In the genomic region with DNA sequence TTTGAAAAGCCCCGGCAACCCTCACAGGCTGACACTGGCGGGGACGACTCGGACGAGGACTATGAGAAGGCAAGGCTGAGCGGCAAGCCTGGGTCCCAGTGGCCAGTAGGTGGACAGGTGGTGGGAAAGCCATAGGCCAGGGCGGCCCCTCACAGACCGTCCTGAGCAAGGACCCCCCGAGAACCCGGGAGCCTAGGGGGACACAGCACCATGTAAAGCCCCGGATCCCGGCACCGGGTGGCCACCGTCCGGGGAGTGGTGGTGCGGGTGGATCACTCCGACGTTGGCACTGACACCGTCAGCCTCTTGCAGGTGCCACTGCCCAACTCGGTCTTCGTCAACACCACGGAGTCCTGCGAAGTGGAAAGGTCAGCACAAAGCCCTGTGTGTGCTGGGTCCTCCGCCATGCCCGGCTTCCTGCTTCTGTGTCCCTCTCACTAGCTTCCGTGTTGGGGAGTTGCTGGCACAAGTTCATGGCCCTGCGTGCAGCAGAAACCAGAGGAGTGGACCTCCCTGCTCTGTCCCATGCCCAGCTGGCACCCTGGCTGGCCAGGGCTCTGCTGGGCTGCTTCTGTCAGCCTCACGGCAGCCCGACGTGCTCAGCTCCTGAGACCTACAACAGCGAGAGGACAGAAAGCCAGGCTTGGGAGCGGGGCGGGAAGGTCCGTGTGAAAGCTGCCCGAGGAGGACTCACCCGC, we compare ENCODE assay signal across 13 cellular contexts. TPM values are rescaled to one million over a fixed set of nuclear protein-coding genes. Genes with fewer than 3 reads are reported as not detected.
DNase-seq lines count a peak whose midpoint lies in the region; ATAC-seq and TF ChIP-seq lines count a peak whose summit lies in the region.
"Had no signal": no experiment of that assay in that cellular context is flagged by ENCODE, and none has a peak within 500 bp of the region (broad histone marks: within the 10 kb centered on the region; RNA-seq: fewer than 3 reads in every experiment).

No MANE protein-coding gene starts in this region.

- H3K27me3 ChIP-seq in Karpas-422 (ENCODE audit: low read length) (no peaks in the 10 kb centered on the region), left lung (no peaks in the 10 kb centered on the region), spleen (replicated peaks in 1 of 7) (no peaks in the 10 kb centered on the region)
- H3K27me3 ChIP-seq: SJCRH30, testis had no signal

- H3K27ac Mint-ChIP-seq in activated T-cell treated with anti-CD3 and anti-CD28 coated beads, Interleukin-2, amount 50 U/mL, for 24 hours, result no peak overlapping the region

- no peaks in the 10 kb centered on the region for H3K79me2 ChIP-seq in Karpas-422 (ENCODE audit: low read length)

- peak overlapping the region; percentile 15; the same call in 1 of the 2 replicates for H3K9ac ChIP-seq in Karpas-422 (ENCODE audit: low read length)

- 0 out of 2 replicates have a peak, but pooled peaks cover 10% of the 10 kb centered on the region for H4K20me1 ChIP-seq in Karpas-422 (ENCODE audit: insufficient read depth, low read depth, low read length)

- H3K36me3 ChIP-seq in Karpas-422 (ENCODE audit: insufficient read depth, low read length) (no peaks in the 10 kb centered on the region), left lung (peaks cover 0 to 100% of the 10 kb centered on the region in 2 donors), spleen (peaks cover 0 to 100% (median 92%) of the 10 kb centered on the region in 6 donors)

- TF ChIP-seq POLR2A in spleen (IDR thresholded peaks at IDR 0.05), result no peak

- TF ChIP-seq CTCF in left lung (IDR thresholded peaks at IDR 0.05) (no peak), spleen (IDR thresholded peaks at IDR 0.05 in 8 of 11, conservative IDR thresholded peaks at IDR 0.05 in 3 of 11) (no peak)

- peak overlapping the region; percentile 31 for H3K4me2 ChIP-seq in Karpas-422 (ENCODE audit: low read depth, low read length, poor library complexity, severe bottlenecking)

- H3K36me3 Mint-ChIP-seq in activated T-cell treated with anti-CD3 and anti-CD28 coated beads, Interleukin-2, amount 50 U/mL, for 24 hours (ENCODE audit: low read depth), result peaks cover 87% of the 10 kb centered on the region

- H3K9me3 ChIP-seq in Karpas-422 (ENCODE audit: low read length), result no peaks in the 10 kb centered on the region
- no peaks in the 10 kb centered on the region for H3K9me3 ChIP-seq in left lung
- no peaks in the 10 kb centered on the region for H3K9me3 ChIP-seq in spleen
- H3K9me3 ChIP-seq: SJCRH30, testis had no signal

- H3K9me2 ChIP-seq in Karpas-422 (replicated peaks; ENCODE audit: insufficient read depth, low read length), result no peaks in the 10 kb centered on the region

- H3K27me3 Mint-ChIP-seq in activated T-cell treated with anti-CD3 and anti-CD28 coated beads, Interleukin-2, amount 50 U/mL, for 24 hours, result no peaks in the 10 kb centered on the region

- no peak overlapping the region for H3K4me3 Mint-ChIP-seq in activated T-cell treated with anti-CD3 and anti-CD28 coated beads, Interleukin-2, amount 50 U/mL, for 24 hours

- H3K4me3 ChIP-seq in Karpas-422 (ENCODE audit: low read length) (no peak overlapping the region; the same call in 1 of the 2 replicates), left lung (no peak overlapping the region), spleen (no peak overlapping the region)
- H3K4me3 ChIP-seq: SJCRH30, testis had no signal

- peaks cover 31% of the 10 kb centered on the region for H3K4me1 Mint-ChIP-seq in activated T-cell treated with anti-CD3 and anti-CD28 coated beads, Interleukin-2, amount 50 U/mL, for 24 hours (ENCODE audit: low read depth)

- peak; percentile 20 for DNase-seq in activated T-cell treated with anti-CD3 and anti-CD28 coated beads, Interleukin-2, amount 50 U/mL, for 24 hours
- no peak for DNase-seq in activated T-cell treated with anti-CD3 and anti-CD28 coated beads for 4 hours
- no peak for DNase-seq in Karpas-422
- DNase-seq in left lung, result peak; percentile 31 to 75
- peak; percentile 83 for DNase-seq in spleen
- DNase-seq in NCI-H446 treated with DMSO at 0.1 percent for 48 hours (lab: John Stamatoyannopoulos, UW), result no peak
- DNase-seq: cerebellar nuclear complex, NCI-H146, NCI-H345, SJCRH30, testis had no signal

- 65 to 91% (median 81%) methylated on average over 20 to 36 of the region's 36 CpGs for WGBS in spleen, 5 donors

- ATAC-seq in left lung (no peak), HG03097 (IDR thresholded peaks at IDR 0.05; ENCODE audit: low FRiP score, unreplicated experiment) (no peak), GM21423 (IDR thresholded peaks at IDR 0.05; ENCODE audit: unreplicated experiment) (no peak)

- H3K4me1 ChIP-seq in Karpas-422 (ENCODE audit: low read length), result peaks cover 41% of the 10 kb centered on the region
- peaks cover 0 to 28% of the 10 kb centered on the region in 2 donors for H3K4me1 ChIP-seq in left lung
- peaks cover 36 to 98% (median 70%) of the 10 kb centered on the region in 6 donors for H3K4me1 ChIP-seq in spleen
- H3K4me1 ChIP-seq: SJCRH30, testis had no signal

- no peak overlapping the region for H2AFZ ChIP-seq in Karpas-422 (ENCODE audit: low read length)

- 0 out of 2 replicates have a peak overlapping the region, but pooled peaks have one; percentile 11 for H3K27ac ChIP-seq in Karpas-422 (ENCODE audit: low read length)
- H3K27ac ChIP-seq in left lung, result no peak overlapping the region
- peak overlapping the region in 5 of 8 donors; percentile 70 to 93 (median 86) for H3K27ac ChIP-seq in spleen
- H3K27ac ChIP-seq: SJCRH30, testis had no signal

- no peaks in the 10 kb centered on the region for H3K9me3 Mint-ChIP-seq in activated T-cell treated with anti-CD3 and anti-CD28 coated beads, Interleukin-2, amount 50 U/mL, for 24 hours

- intact Hi-C loops in left lung (cut with DNase I) (no loop called here), spleen (cut with DNase I; ENCODE audit: low total_unique reads) (no loop called here)

RNA-seq across cellular contexts. Expression of a gene that starts 11.9 kb away (rescaled TPM):
- total RNA-seq in Karpas-422 (2014; rRNA removed; shearing (Covaris generic); ENCODE audit: low replicate concordance), result 62.9 and 69.7 TPM in 2 replicates
- 100 to 1,000 TPM; 262 to 265 TPM for total RNA-seq in left lung
- total RNA-seq in spleen, result 100 to 1,000 TPM; 260 to 348 (median 295) TPM
- polyA plus RNA-seq in spleen, result 100 to 1,000 TPM; 175 to 224 (median 194) TPM

RNA-seq across cellular contexts. Expression of a gene that starts 38.9 kb away (rescaled TPM):
- total RNA-seq in Karpas-422 (2014; rRNA removed; shearing (Covaris generic); ENCODE audit: low replicate concordance), result 17.2 and 29.9 TPM in 2 replicates
- 100 to 1,000 TPM in 1 of 2 donors, 10 to 100 TPM in 1; 58.2 to 113 TPM for total RNA-seq in left lung
- total RNA-seq in spleen, result 100 to 1,000 TPM; 150 to 295 (median 265) TPM
- polyA plus RNA-seq in spleen, result 100 to 1,000 TPM in 1 of 3 donors, 10 to 100 TPM in 2; 42.0 to 138 (median 43.5) TPM

Comparison
In these comparisons a context has a peak if more than half of its experiments do, and no peak if none do; other contexts are left out.
1. DNase-seq: peak in activated T-cell treated with anti-CD3 and anti-CD28 coated beads, Interleukin-2, amount 50 U/mL, for 24 hours (single experiment), left lung (2 of 2) and spleen (single experiment); none in activated T-cell treated with anti-CD3 and anti-CD28 coated beads for 4 hours (single experiment), Karpas-422 (single experiment) and NCI-H446 treated with DMSO at 0.1 percent for 48 hours (single experiment).
2. H3K27ac ChIP-seq: peak in Karpas-422 (single experiment) and spleen (5 of 8); none in left lung (0 of 2).